ENCODE assay signal across 1 cellular context in the genomic region with DNA sequence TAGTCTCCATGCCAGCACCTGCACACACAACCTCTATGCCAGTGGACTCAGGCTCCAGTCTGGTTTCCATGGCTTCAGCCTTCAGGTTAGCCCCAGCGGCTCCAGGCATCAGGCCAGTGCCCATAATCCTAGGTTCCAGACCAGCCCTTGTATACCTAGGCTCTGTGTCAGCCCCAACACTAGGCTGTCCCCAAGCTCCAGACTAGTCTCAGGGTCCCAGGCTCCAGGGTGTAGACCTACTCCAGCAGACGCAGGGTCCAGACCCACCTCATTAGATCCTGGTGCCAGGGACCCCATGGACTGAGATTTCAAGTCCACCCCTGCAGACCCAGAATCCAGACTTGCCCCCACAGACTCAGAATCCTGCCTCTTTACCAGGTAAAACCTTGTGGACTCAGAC.
TF ChIP-seq lines count a peak whose summit lies in the region.

No MANE protein-coding gene starts in this region.

TF ChIP-seq in H1, 55 proteins besides CTCF, POLR2A, EP300 and RAD21 (continued from another document):
- TF ChIP-seq TCF12 (IDR thresholded peaks at IDR 0.05; ENCODE audit: low read depth, low read length) (no peak), PHF8 (conservative IDR thresholded peaks at IDR 0.05; ENCODE audit: low read depth, low read length) (no peak), ZNF274 (IDR thresholded peaks at IDR 0.05; ENCODE audit: borderline replicate concordance, extremely low read depth, low read length) (no peak), TEAD4 (IDR thresholded peaks at IDR 0.05; ENCODE audit: low read depth, low read length) (no peak), SIN3A (conservative IDR thresholded peaks at IDR 0.05 in 1 of 2, IDR thresholded peaks at IDR 0.05 in 1 of 2; ENCODE audit: low read depth in 1 of 2, low read length in 2 of 2) (no peak)
